ENCODE assay signal across 18 cellular contexts in genomic region chr2:72936669-72937355, GRCh38. TPM values are rescaled to one million over a fixed set of nuclear protein-coding genes. Genes with fewer than 3 reads are reported as not detected.
"Had no signal": no experiment of that assay in that cellular context is flagged by ENCODE, and none has a peak within 500 bp of the region (broad histone marks: within the 10 kb centered on the region; RNA-seq: fewer than 3 reads in every experiment).

No MANE protein-coding gene starts in this region.

- H3K4me1 ChIP-seq: spleen had no signal

- H3K79me2 ChIP-seq: hepatocyte had no signal

- H3K9me3 ChIP-seq: esophagus muscularis mucosa, sigmoid colon, spleen, stomach had no signal

- H3K4me3 ChIP-seq: coronary artery, esophagus muscularis mucosa, hepatocyte, sigmoid colon, spleen, stomach had no signal

- FAIRE-seq: keratinocyte had no signal

- ATAC-seq: activated CD8-positive, alpha-beta T cell treated with anti-CD3 and anti-CD28 coated beads for 36 hours; activated naive CD4-positive, alpha-beta T cell treated with anti-CD3 and anti-CD28 coated beads, Interleukin-2, amount 50 U/mL, for 72 hours; natural killer cell treated with Interleukin-12 subunit alpha and Interleukin-12 subunit beta and Interleukin-15 and Interleukin-18, amount 100 ng/mL, for 72 hours had no signal

- H2AFZ ChIP-seq: hepatocyte had no signal

- H3K36me3 ChIP-seq: esophagus muscularis mucosa, sigmoid colon, stomach had no signal

- H3K27me3 ChIP-seq: hepatocyte had no signal

- DNase-seq: activated CD4-positive, alpha-beta T cell treated with anti-CD3 and anti-CD28 coated beads for 48 hours; activated CD8-positive, alpha-beta T cell treated with anti-CD3 and anti-CD28 coated beads for 36 hours; activated gamma-delta T cell; activated T-cell treated with anti-CD3 and anti-CD28 coated beads, Interleukin-2, amount 50 U/mL, for 48 hours; central memory CD4-positive, alpha-beta T cell; effector CD4-positive, alpha-beta T cell; mesendoderm; sigmoid colon; stomach had no signal

- H3K27ac ChIP-seq: coronary artery, esophagus muscularis mucosa, hepatocyte, sigmoid colon, spleen, stomach had no signal

- H3K4me2 ChIP-seq: hepatocyte had no signal

RNA-seq across cellular contexts. Expression of gene EMX1, which starts 19.5 kb away (rescaled TPM):
- total RNA-seq: activated CD8-positive, alpha-beta T cell treated with anti-CD3 and anti-CD28 coated beads for 36 hours; activated naive CD4-positive, alpha-beta T cell treated with anti-CD3 and anti-CD28 coated beads, Interleukin-2, amount 50 U/mL, for 72 hours; esophagus muscularis mucosa; glomerular endothelial cell; natural killer cell treated with Interleukin-12 subunit alpha and Interleukin-12 subunit beta and Interleukin-15 and Interleukin-18, amount 100 ng/mL, for 72 hours; sigmoid colon; spleen; ureter had no signal
- polyA plus RNA-seq: keratinocyte, spleen had no signal
